ENCODE assay signal across 8 cellular contexts in genomic region chr14:25049559-25050493, GRCh38. TPM values are rescaled to one million over a fixed set of nuclear protein-coding genes. Genes with fewer than 3 reads are reported as not detected.
DNase-seq lines count a peak whose midpoint lies in the region; ATAC-seq lines count a peak whose summit lies in the region.

Gene STXBP6, minus strand, starts transcription at chr14:25050147. Its CDS starts 75,329 bp downstream, at chr14:24974818.

- H3K4me3 ChIP-seq in BLaER1 (peak within 1 kb of the TSS; percentile 60), MG63 (peak within 1 kb of the TSS; percentile 40)

- peaks cover 23% of the 10 kb centered on the region for H3K27me3 ChIP-seq in BLaER1
- H3K27me3 ChIP-seq in MG63: peaks cover 9% of the 10 kb centered on the region; the same call in 1 of the 2 replicates

- H3K4me1 ChIP-seq in BLaER1: no peaks in the 10 kb centered on the region

- DNase-seq in MG63: peak; percentile 54
- peak; percentile 3 to 10 for DNase-seq in activated CD4-positive, alpha-beta T cell treated with anti-CD3 and anti-CD28 coated beads, Interleukin-2, amount 50 U/mL, for 48 hours
- peak; percentile 16 for DNase-seq in fibroblast of the conjunctiva (ENCODE audit: low read depth)
- peak; percentile 81 for DNase-seq in myocyte (ENCODE audit: low read depth)
- peak; percentile 69 for DNase-seq in ureter (ENCODE audit: low spot score)
- no peak for DNase-seq in NCI-H1436 (lab: John Stamatoyannopoulos, UW)

- H3K4me2 ChIP-seq in BLaER1: peak within 1 kb of the TSS; percentile 61

- ATAC-seq in GM18868 (IDR thresholded peaks at IDR 0.05; ENCODE audit: unreplicated experiment): peak; percentile 65

- H3K9me3 ChIP-seq in BLaER1: peaks cover 19% of the 10 kb centered on the region
- no peaks in the 10 kb centered on the region for H3K9me3 ChIP-seq in MG63

- H4K20me1 ChIP-seq in BLaER1: no peaks in the 10 kb centered on the region

- H3K27ac ChIP-seq in BLaER1: no peak within 1 kb of the TSS

- no peaks in the 10 kb centered on the region for H3K36me3 ChIP-seq in BLaER1
- H3K36me3 ChIP-seq in MG63: no peaks in the 10 kb centered on the region

- no peak within 1 kb of the TSS for H3K9ac ChIP-seq in BLaER1

RNA-seq across cellular contexts. Expression of gene STXBP6, which starts in this region (rescaled TPM):
- 1.4 TPM in 1 of 2 replicates, not detected in the other for total RNA-seq in MG63 (2014; rRNA removed; shearing (Covaris generic); ENCODE audit: low replicate concordance)
- total RNA-seq in myocyte (24.5 and 25.2 TPM in 2 replicates), ureter (10.0 TPM)
- polyA plus RNA-seq in myocyte (2012): 18.5 TPM
